ENCODE assay signal across 11 cellular contexts in genomic region chr11:83161610-83162199, GRCh38. TPM values are rescaled to one million over a fixed set of nuclear protein-coding genes. Genes with fewer than 3 reads are reported as not detected.
DNase-seq lines count a peak whose midpoint lies in the region; ATAC-seq and TF ChIP-seq lines count a peak whose summit lies in the region.
"Had no signal": no experiment of that assay in that cellular context is flagged by ENCODE, and none has a peak within 500 bp of the region (broad histone marks: within the 10 kb centered on the region; RNA-seq: fewer than 3 reads in every experiment).

No MANE protein-coding gene starts in this region.

- intact Hi-C loops in activated naive CD4-positive, alpha-beta T cell treated with anti-CD3 and anti-CD28 coated beads for 36 hours (cut with micrococcal nuclease) = loop anchor here (1.0 kb wide), 1 partner anchor 10 kb away; no protein-coding TSS in a partner anchor
- intact Hi-C loops in testis (cut with DNase I; ENCODE audit: low total_unique reads) = no loop called here

- ATAC-seq in activated CD8-positive, alpha-beta T cell treated with anti-CD3 and anti-CD28 coated beads, Interleukin-2, amount 10 ng/mL, durations not matched to agents 7 days and 5 days = no peak
- no peak for ATAC-seq in HG02588 (IDR thresholded peaks at IDR 0.05; ENCODE audit: unreplicated experiment)

- H3K36me3 Mint-ChIP-seq in activated naive CD4-positive, alpha-beta T cell treated with anti-CD3 and anti-CD28 coated beads for 36 hours (ENCODE audit: low read depth) = peaks cover 63% of the 10 kb centered on the region
- H3K36me3 Mint-ChIP-seq in activated CD8-positive, alpha-beta T cell treated with anti-CD3 and anti-CD28 coated beads, Interleukin-2, amount 10 ng/mL, durations not matched to agents 7 days and 5 days (ENCODE audit: low read depth) = peaks cover 77% of the 10 kb centered on the region
- peaks cover 11 to 21% (median 19%) of the 10 kb centered on the region in 3 donors for H3K36me3 Mint-ChIP-seq in immature natural killer cell

- H3K27ac ChIP-seq in testis = peak overlapping the region; percentile 9 to 100
- H3K27ac ChIP-seq: C4-2B had no signal

- no peak for TF ChIP-seq CTCF in testis (IDR thresholded peaks at IDR 0.05)

- H3K4me1 Mint-ChIP-seq in activated naive CD4-positive, alpha-beta T cell treated with anti-CD3 and anti-CD28 coated beads for 36 hours (ENCODE audit: low read depth) = peaks cover 49% of the 10 kb centered on the region
- H3K4me1 Mint-ChIP-seq in activated CD8-positive, alpha-beta T cell treated with anti-CD3 and anti-CD28 coated beads, Interleukin-2, amount 10 ng/mL, durations not matched to agents 7 days and 5 days (ENCODE audit: low read depth) = peaks cover 54% of the 10 kb centered on the region
- H3K4me1 Mint-ChIP-seq in immature natural killer cell = peaks cover 56 to 83% of the 10 kb centered on the region in 2 donors

- 22 to 33% methylated on average over 1 of the region's 1 CpG for WGBS in testis, 2 donors

- H3K4me3 ChIP-seq in testis = no peak overlapping the region

- H3K27ac Mint-ChIP-seq in activated naive CD4-positive, alpha-beta T cell treated with anti-CD3 and anti-CD28 coated beads for 36 hours = peak overlapping the region; percentile 100
- H3K27ac Mint-ChIP-seq in activated CD8-positive, alpha-beta T cell treated with anti-CD3 and anti-CD28 coated beads, Interleukin-2, amount 10 ng/mL, durations not matched to agents 7 days and 5 days = peak overlapping the region; percentile 68
- peak overlapping the region; percentile 88 to 100 (median 90) for H3K27ac Mint-ChIP-seq in immature natural killer cell

- peak overlapping the region; percentile 41 for H3K4me3 Mint-ChIP-seq in activated naive CD4-positive, alpha-beta T cell treated with anti-CD3 and anti-CD28 coated beads for 36 hours
- H3K4me3 Mint-ChIP-seq in activated CD8-positive, alpha-beta T cell treated with anti-CD3 and anti-CD28 coated beads, Interleukin-2, amount 10 ng/mL, durations not matched to agents 7 days and 5 days = peak overlapping the region; percentile 55
- peak overlapping the region; percentile 60 to 100 (median 73) for H3K4me3 Mint-ChIP-seq in immature natural killer cell

- TF ChIP-seq POLR2A in testis (IDR thresholded peaks at IDR 0.05) = no peak
- TF ChIP-seq POLR2A in erythroblast (IDR thresholded peaks at IDR 0.05; ENCODE audit: low read length) = no peak

- no peaks in the 10 kb centered on the region for H3K27me3 ChIP-seq in testis

- H3K9me3 ChIP-seq in testis = no peaks in the 10 kb centered on the region

- no peaks in the 10 kb centered on the region for H3K9me3 Mint-ChIP-seq in activated naive CD4-positive, alpha-beta T cell treated with anti-CD3 and anti-CD28 coated beads for 36 hours
- no peaks in the 10 kb centered on the region for H3K9me3 Mint-ChIP-seq in activated CD8-positive, alpha-beta T cell treated with anti-CD3 and anti-CD28 coated beads, Interleukin-2, amount 10 ng/mL, durations not matched to agents 7 days and 5 days (ENCODE audit: insufficient read depth)
- no peaks in the 10 kb centered on the region for H3K9me3 Mint-ChIP-seq in immature natural killer cell

- POLR2A ChIA-PET in activated CD8-positive, alpha-beta T cell treated with anti-CD3 and anti-CD28 coated beads, Interleukin-2, amount 10 ng/mL, durations not matched to agents 7 days and 5 days (lab: Charles Lee) = interaction anchor here (1.1 to 6.9 kb wide), 3 partner anchors 46 to 261 kb away, joined by 3 to 71 read pairs (median 3); partner anchors contain the start of genes DDIAS and PRCP

- H3K27me3 Mint-ChIP-seq in activated naive CD4-positive, alpha-beta T cell treated with anti-CD3 and anti-CD28 coated beads for 36 hours (ENCODE audit: low read depth) = no peaks in the 10 kb centered on the region
- H3K27me3 Mint-ChIP-seq in activated CD8-positive, alpha-beta T cell treated with anti-CD3 and anti-CD28 coated beads, Interleukin-2, amount 10 ng/mL, durations not matched to agents 7 days and 5 days (ENCODE audit: low read depth) = no peaks in the 10 kb centered on the region
- peaks cover 19 to 28% (median 20%) of the 10 kb centered on the region in 3 donors for H3K27me3 Mint-ChIP-seq in immature natural killer cell (ENCODE audit: low read depth in 3 of 3)

- no peaks in the 10 kb centered on the region for H3K36me3 ChIP-seq in testis (ENCODE audit: low read depth, missing control alignments)

- CTCF ChIA-PET in activated naive CD4-positive, alpha-beta T cell treated with anti-CD3 and anti-CD28 coated beads for 36 hours (lab: Charles Lee) = no interaction called here
- CTCF ChIA-PET in activated CD8-positive, alpha-beta T cell treated with anti-CD3 and anti-CD28 coated beads, Interleukin-2, amount 10 ng/mL, durations not matched to agents 7 days and 5 days (lab: Charles Lee) = interaction anchor here (1.4 kb wide), 1 partner anchor 73 kb away, joined by 4 read pairs; no protein-coding TSS in a partner anchor

- peaks cover 18% of the 10 kb centered on the region for H3K4me1 ChIP-seq in testis

- DNase-seq in activated naive CD4-positive, alpha-beta T cell treated with anti-CD3 and anti-CD28 coated beads for 36 hours = no peak
- no peak for DNase-seq in activated naive CD4-positive, alpha-beta T cell treated with Interleukin-2 at 50 U/mL for 16 hours
- DNase-seq in activated CD8-positive, alpha-beta T cell treated with anti-CD3 and anti-CD28 coated beads, Interleukin-2, amount 10 ng/mL, durations not matched to agents 7 days and 5 days = no peak
- DNase-seq in immature natural killer cell (no peak), testis (no peak), retina (no peak), erythroblast (lab: John Stamatoyannopoulos, UW) (no peak)
- DNase-seq: NCI-H1436 treated with DMSO at 0.1 percent for 48 hours, SHP77 had no signal

RNA-seq across cellular contexts. Expression of gene PCF11, which starts 4.8 kb away (rescaled TPM):
- total RNA-seq in activated naive CD4-positive, alpha-beta T cell treated with anti-CD3 and anti-CD28 coated beads for 36 hours = 10 to 100 TPM; 50.3 to 54.1 TPM
- 10 to 100 TPM; 65.9 to 67.2 TPM for total RNA-seq in activated CD8-positive, alpha-beta T cell treated with anti-CD3 and anti-CD28 coated beads, Interleukin-2, amount 10 ng/mL, durations not matched to agents 7 days and 5 days
- polyA plus RNA-seq in immature natural killer cell (10 to 100 TPM; 10.2 to 36.5 (median 11.4) TPM), testis (ENCODE audit: insufficient read depth, low read depth, low replicate concordance) (36.1 TPM)
- total RNA-seq in testis = 10 to 100 TPM; 80.5 to 100.0 TPM

RNA-seq across cellular contexts. Expression of gene ANKRD42, which starts 31.8 kb away (rescaled TPM):
- total RNA-seq in activated naive CD4-positive, alpha-beta T cell treated with anti-CD3 and anti-CD28 coated beads for 36 hours = 1 to 10 TPM; 2.3 to 2.7 TPM
- total RNA-seq in activated CD8-positive, alpha-beta T cell treated with anti-CD3 and anti-CD28 coated beads, Interleukin-2, amount 10 ng/mL, durations not matched to agents 7 days and 5 days = 1 to 10 TPM; 4.2 to 4.5 TPM
- polyA plus RNA-seq in immature natural killer cell (1 to 10 TPM; 3.1 to 5.0 (median 4.2) TPM), testis (ENCODE audit: insufficient read depth, low read depth, low replicate concordance) (79.7 TPM)
- total RNA-seq in testis = 10 to 100 TPM; 49.8 to 66.1 TPM

Comparison
In these comparisons a context has a peak if more than half of its experiments do, and no peak if none do; other contexts are left out.
1. RNA of gene ANKRD42, which starts 31.8 kb away (total RNA-seq): 49.8 to 66.1 TPM in testis; 4.2 to 4.5 TPM in activated CD8-positive, alpha-beta T cell treated with anti-CD3 and anti-CD28 coated beads, Interleukin-2, amount 10 ng/mL, durations not matched to agents 7 days and 5 days and 2.3 to 2.7 TPM in activated naive CD4-positive, alpha-beta T cell treated with anti-CD3 and anti-CD28 coated beads for 36 hours; every median in the first group is over 4 times any median in the second.
2. Peak in every context shown above with its lines, with median percentiles within 50 percentile points of each other: H3K27ac Mint-ChIP-seq and H3K4me3 Mint-ChIP-seq.